In genomic region chr6:43268782-43269272, GRCh38 we compare ENCODE assay signal across 9 cellular contexts. TPM values are rescaled to one million over a fixed set of nuclear protein-coding genes. Genes with fewer than 3 reads are reported as not detected.
DNase-seq lines count a peak whose midpoint lies in the region; ATAC-seq, FAIRE-seq and TF ChIP-seq lines count a peak whose summit lies in the region.
"Had no signal": no experiment of that assay in that cellular context is flagged by ENCODE, and none has a peak within 500 bp of the region (broad histone marks: within the 10 kb centered on the region; RNA-seq: fewer than 3 reads in every experiment).

No MANE protein-coding gene starts in this region.

- no peaks in the 10 kb centered on the region for H4K20me1 ChIP-seq in GM12878 (ENCODE audit: control insufficient read depth, insufficient read depth)

- H4K91ac ChIP-seq in mesenchymal stem cell (ENCODE audit: low read length): peak overlapping the region; percentile 12

- H3K27ac ChIP-seq in GM12878 (ENCODE audit: control insufficient read depth, insufficient read depth) (no peak overlapping the region), mesenchymal stem cell (ENCODE audit: low read length, poor library complexity, severe bottlenecking) (no peak overlapping the region)

- TF ChIP-seq POLR2A in GM12878 (IDR thresholded peaks at IDR 0.05; ENCODE audit: low read depth, low read length): no peak

- no peak overlapping the region for H2BK15ac ChIP-seq in mesenchymal stem cell (ENCODE audit: low read depth, poor library complexity, severe bottlenecking)

- H2BK12ac ChIP-seq in mesenchymal stem cell (ENCODE audit: low read length in 2 of 2): no peak overlapping the region

- no peaks in the 10 kb centered on the region for H3K36me3 Mint-ChIP-seq in activated naive CD4-positive, alpha-beta T cell treated with anti-CD3 and anti-CD28 coated beads, Interleukin-2, amount 50 U/mL, for 24 hours
- no peaks in the 10 kb centered on the region for H3K36me3 Mint-ChIP-seq in activated naive CD4-positive, alpha-beta T cell treated with anti-CD3 and anti-CD28 coated beads, Interleukin-2, amount 50 U/mL, for 72 hours
- H3K36me3 Mint-ChIP-seq in type B pancreatic cell: no peaks in the 10 kb centered on the region

- 82% methylated on average over 10 of the region's 10 CpGs for WGBS in GM12878 (ENCODE audit: insufficient coverage, insufficient replicate concordance, low lambda C conversion rate, missing lambda C conversion rate)
- 90% methylated on average over 9 of the region's 10 CpGs for WGBS in mesenchymal stem cell

- H4K8ac ChIP-seq in mesenchymal stem cell (ENCODE audit: low read length): no peak overlapping the region

- FAIRE-seq in GM12878 (lab: Jason Lieb, UNC): no peak

- ATAC-seq in activated naive CD4-positive, alpha-beta T cell treated with anti-CD3 and anti-CD28 coated beads, Interleukin-2, amount 50 U/mL, for 72 hours: no peak
- ATAC-seq in GM12878: no peak

- TF ChIP-seq EP300 in GM12878 (IDR thresholded peaks at IDR 0.05; ENCODE audit: borderline replicate concordance in 1 of 2, control insufficient read depth in 1 of 2, low read depth in 2 of 2, low read length in 2 of 2): no peak

- no peak for TF ChIP-seq RAD21 in GM12878 (IDR thresholded peaks at IDR 0.05; ENCODE audit: insufficient read depth, low read depth, low read length)

- no peak overlapping the region for H3K14ac ChIP-seq in mesenchymal stem cell (ENCODE audit: low read length in 2 of 2)

- no peaks in the 10 kb centered on the region for H3K9me3 ChIP-seq in GM12878 (replicated peaks; ENCODE audit: control insufficient read depth, insufficient read depth, low read length)
- H3K9me3 ChIP-seq in mesenchymal stem cell (ENCODE audit: control insufficient read depth, low read length): no peaks in the 10 kb centered on the region
- no peaks in the 10 kb centered on the region for H3K9me3 ChIP-seq in HAP-1

- CTCF ChIA-PET in GM12878 (lab: Yijun Ruan, JAX): interaction anchor here (0.7 to 3.2 kb wide), 12 partner anchors 40 to 238 kb away, joined by 3 to 15 read pairs (median 3); partner anchors contain the start of gene CRIP3

- peak overlapping the region in 1 of 2 experiments; percentile 6 for H3K18ac ChIP-seq in mesenchymal stem cell (ENCODE audit: low read depth in 1 of 2, low read length in 2 of 2)

- peak overlapping the region; percentile 85; the same call in 1 of the 2 replicates for H3K4me2 ChIP-seq in GM12878 (ENCODE audit: control insufficient read depth, insufficient read depth)
- H3K4me2 ChIP-seq in mesenchymal stem cell (ENCODE audit: low read length, poor library complexity, severe bottlenecking): no peak overlapping the region

- H3K4me3 Mint-ChIP-seq in activated naive CD4-positive, alpha-beta T cell treated with anti-CD3 and anti-CD28 coated beads, Interleukin-2, amount 50 U/mL, for 24 hours: peak overlapping the region; percentile 71
- peak overlapping the region; percentile 44 for H3K4me3 Mint-ChIP-seq in type B pancreatic cell

- no peaks in the 10 kb centered on the region for H3K79me1 ChIP-seq in mesenchymal stem cell (replicated peaks; ENCODE audit: low read length, poor library complexity, severe bottlenecking)

- H2BK5ac ChIP-seq in mesenchymal stem cell (ENCODE audit: low read depth, low read length, poor library complexity, severe bottlenecking): no peak overlapping the region

- RAD21 ChIA-PET in GM12878 (lab: Charles Lee; ENCODE audit: unreplicated experiment): interaction anchor here (1.0 to 2.1 kb wide), 8 partner anchors 73 to 241 kb away, joined by 3 to 9 read pairs (median 4); partner anchors contain the start of gene ZNF318

- H3K9me3 Mint-ChIP-seq in activated naive CD4-positive, alpha-beta T cell treated with anti-CD3 and anti-CD28 coated beads, Interleukin-2, amount 50 U/mL, for 24 hours: no peaks in the 10 kb centered on the region
- no peaks in the 10 kb centered on the region for H3K9me3 Mint-ChIP-seq in activated naive CD4-positive, alpha-beta T cell treated with anti-CD3 and anti-CD28 coated beads, Interleukin-2, amount 50 U/mL, for 72 hours
- no peaks in the 10 kb centered on the region for H3K9me3 Mint-ChIP-seq in type B pancreatic cell

- H3K4me1 ChIP-seq in GM12878 (ENCODE audit: control insufficient read depth, insufficient read depth, low read length) (peaks cover 19% of the 10 kb centered on the region), mesenchymal stem cell (ENCODE audit: control insufficient read depth, insufficient read depth, low read depth, low read length) (peaks cover 6% of the 10 kb centered on the region), HAP-1 (peaks cover 17% of the 10 kb centered on the region)

- in situ Hi-C loops in GM12878 (cut with MboI): no loop called here
- in situ Hi-C loops in HAP-1 (cut with MboI; ENCODE audit: low sequenced_read_pairs): no loop called here

- no peak overlapping the region for H3K4me3 ChIP-seq in GM12878
- peak overlapping the region in 1 of 2 experiments; percentile 63 for H3K4me3 ChIP-seq in mesenchymal stem cell (ENCODE audit: insufficient read depth in 1 of 2, low read depth in 1 of 2, low read length in 2 of 2)
- no peak overlapping the region for H3K4me3 ChIP-seq in HAP-1
- H3K4me3 ChIP-seq: cardiac muscle cell had no signal

- H3K9ac ChIP-seq in GM12878 (ENCODE audit: control insufficient read depth, insufficient read depth, low read length) (no peak overlapping the region), mesenchymal stem cell (ENCODE audit: low read length) (no peak overlapping the region)

- H2BK120ac ChIP-seq in mesenchymal stem cell (ENCODE audit: low read depth, low read length): no peak overlapping the region

- POLR2A ChIA-PET in GM12878 (lab: Charles Lee): interaction anchor here (0.5 to 1.6 kb wide), 4 partner anchors 54 to 101 kb away, joined by 3 to 6 read pairs (median 4); partner anchors contain the start of gene ZNF318

- SMC1A ChIA-PET in GM12878 (lab: Charles Lee; ENCODE audit: uncharacterized antibody, unreplicated experiment): interaction anchor here (0.7 to 2.5 kb wide), 15 partner anchors 8 to 305 kb away, joined by 3 to 10 read pairs (median 4); partner anchors contain the start of gene CRIP3

- peaks cover 10% of the 10 kb centered on the region for H3K4me1 Mint-ChIP-seq in activated naive CD4-positive, alpha-beta T cell treated with anti-CD3 and anti-CD28 coated beads, Interleukin-2, amount 50 U/mL, for 24 hours
- H3K4me1 Mint-ChIP-seq in type B pancreatic cell (ENCODE audit: unreplicated experiment): peaks cover 38% of the 10 kb centered on the region

- intact Hi-C loops in GM12878 (cut with micrococcal nuclease; ENCODE audit: unreplicated experiment): no loop called here

- H3K27me3 ChIP-seq in GM12878 (replicated peaks in 1 of 2; ENCODE audit: control insufficient read depth in 2 of 2, insufficient read depth in 2 of 2, low read length in 1 of 2) (no peaks in the 10 kb centered on the region), mesenchymal stem cell (ENCODE audit: control insufficient read depth in 1 of 2, insufficient read depth in 1 of 2, low read length in 2 of 2) (peaks cover 62 to 86% of the 10 kb centered on the region in 2 experiments), HAP-1 (ENCODE audit: low read depth) (no peaks in the 10 kb centered on the region)

- BruUV-seq in GM12878 (replicated peaks; lab: Mats Ljungman, UMichigan): no TSS peak

- H3K36me3 ChIP-seq in GM12878 (ENCODE audit: control insufficient read depth in 2 of 2, insufficient read depth in 2 of 2, low read length in 1 of 2): no peaks in the 10 kb centered on the region
- H3K36me3 ChIP-seq in mesenchymal stem cell (ENCODE audit: control insufficient read depth in 1 of 2, insufficient read depth in 2 of 2, low read depth in 1 of 2, low read length in 2 of 2): no peaks in the 10 kb centered on the region
- H3K36me3 ChIP-seq in HAP-1 (replicated peaks): no peaks in the 10 kb centered on the region
- H3K36me3 ChIP-seq: cardiac muscle cell had no signal

- no peak overlapping the region for H3K23ac ChIP-seq in mesenchymal stem cell (ENCODE audit: low read length in 2 of 2)

- H3K4ac ChIP-seq in mesenchymal stem cell (ENCODE audit: low read depth in 1 of 2, low read length in 2 of 2): no peak overlapping the region

- peak overlapping the region; percentile 69; the same call in 1 of the 2 replicates for H2AFZ ChIP-seq in GM12878 (ENCODE audit: control insufficient read depth, low read depth, low read length)
- H2AFZ ChIP-seq in mesenchymal stem cell (ENCODE audit: low read depth, low read length): no peak overlapping the region

- H3K79me2 ChIP-seq in GM12878 (ENCODE audit: control insufficient read depth, insufficient read depth, low read length): no peaks in the 10 kb centered on the region

- no peak for TF ChIP-seq CTCF in GM12878 (IDR thresholded peaks at IDR 0.05 in 2 of 3, conservative IDR thresholded peaks at IDR 0.05 in 1 of 3; ENCODE audit: control insufficient read depth in 2 of 3, extremely low read depth in 1 of 3, insufficient read depth in 1 of 3, low read depth in 3 of 3, low read length in 3 of 3)
- no peak for TF ChIP-seq CTCF in type B pancreatic cell (conservative IDR thresholded peaks at IDR 0.05)

- H3K27me3 Mint-ChIP-seq in activated naive CD4-positive, alpha-beta T cell treated with anti-CD3 and anti-CD28 coated beads, Interleukin-2, amount 50 U/mL, for 24 hours: peaks cover 2% of the 10 kb centered on the region
- H3K27me3 Mint-ChIP-seq in type B pancreatic cell: peaks cover 39% of the 10 kb centered on the region

- H2AK5ac ChIP-seq in mesenchymal stem cell (ENCODE audit: low read length, severe bottlenecking): no peak overlapping the region

- peak overlapping the region; percentile 63 for H3K27ac Mint-ChIP-seq in activated naive CD4-positive, alpha-beta T cell treated with anti-CD3 and anti-CD28 coated beads, Interleukin-2, amount 50 U/mL, for 24 hours
- no peak overlapping the region for H3K27ac Mint-ChIP-seq in activated naive CD4-positive, alpha-beta T cell treated with anti-CD3 and anti-CD28 coated beads, Interleukin-2, amount 50 U/mL, for 72 hours
- no peak overlapping the region for H3K27ac Mint-ChIP-seq in type B pancreatic cell

- DNase-seq in activated naive CD4-positive, alpha-beta T cell treated with anti-CD3 and anti-CD28 coated beads, Interleukin-2, amount 50 U/mL, for 72 hours (ENCODE audit: low spot score in 2 of 2): no peak
- DNase-seq in GM12878 (ENCODE audit: low read depth, low spot score) (no peak), mesenchymal stem cell (no peak), type B pancreatic cell (ENCODE audit: extremely low spot score, unreplicated experiment) (no peak), CD1c-positive myeloid dendritic cell (ENCODE audit: extremely low spot score) (no peak), anterior cingulate cortex (lab: John Stamatoyannopoulos, UW) (no peak), HAP-1 (ENCODE audit: low spot score in 2 of 2) (no peak)

RNA-seq across cellular contexts. Expression of gene TTBK1, which starts 25.5 kb away (rescaled TPM):
- under 1 TPM; 0.09 to 0.37 TPM for total RNA-seq in activated naive CD4-positive, alpha-beta T cell treated with anti-CD3 and anti-CD28 coated beads, Interleukin-2, amount 50 U/mL, for 72 hours
- 0.71 and 0.78 TPM in 2 replicates for total RNA-seq in GM12878 (2013; cell fraction: nucleolus; rRNA removed)
- under 0.01 TPM in 1 of 2 replicates, not detected in the other for total RNA-seq in GM12878 (2014; rRNA removed)
- total RNA-seq in GM12878 (2014; rRNA removed; fragmentation: Illumina TruSeq; extraction: Trizol): not detected in 2 replicates
- total RNA-seq in GM12878 (2021): not detected in 2 replicates
- polyA plus RNA-seq in GM12878 (2011; ENCODE audit: low read depth): not detected
- 0.09 and 0.27 TPM in 2 replicates for polyA plus RNA-seq in GM12878 (2011; rRNA removed)
- 0.16 and 0.20 TPM in 2 replicates for polyA plus RNA-seq in GM12878 (2011; cell fraction: cytosol; rRNA removed)
- 1.1 and 1.2 TPM in 2 replicates for polyA plus RNA-seq in GM12878 (2011; cell fraction: nucleus; rRNA removed)
- polyA plus RNA-seq in GM12878 (2012): 0.04 and 0.08 TPM in 2 replicates
- not detected in 2 replicates for polyA plus RNA-seq in GM12878 (2014; fragmentation: Illumina TruSeq; extraction: Trizol)
- not detected for polyA plus RNA-seq in GM12878 (2014; fragmentation: Nextera tagmentation; extraction: Ambion mirVana)
- polyA plus RNA-seq in GM12878 (2014; rRNA removed): 0.05 and 0.06 TPM in 2 replicates
- not detected for polyA plus RNA-seq in GM12878 (2016; fragmentation: Nextera tagmentation; extraction: Ambion mirVana)
- 0.22 and 0.41 TPM in 2 replicates for polyA minus RNA-seq in GM12878 (2011; rRNA and poly(A)+ RNA removed)
- polyA minus RNA-seq in GM12878 (2011; cell fraction: cytosol; rRNA and poly(A)+ RNA removed): 0.21 TPM in 1 of 2 replicates, not detected in the other
- polyA minus RNA-seq in GM12878 (2011; cell fraction: nucleus; rRNA and poly(A)+ RNA removed): 0.29 and 0.48 TPM in 2 replicates
- not detected for polyA plus RNA-seq in mesenchymal stem cell (2013, experiment 1 of 2)
- under 0.01 TPM for polyA plus RNA-seq in mesenchymal stem cell (2013, experiment 2 of 2)
- total RNA-seq in type B pancreatic cell (ENCODE audit: low replicate concordance): 0.93 and 1.7 TPM in 2 replicates

RNA-seq across cellular contexts. Expression of gene SLC22A7, which starts 29.2 kb away (rescaled TPM):
- total RNA-seq in activated naive CD4-positive, alpha-beta T cell treated with anti-CD3 and anti-CD28 coated beads, Interleukin-2, amount 50 U/mL, for 72 hours: not detected
- not detected in 2 replicates for total RNA-seq in GM12878 (2013; cell fraction: nucleolus; rRNA removed)
- total RNA-seq in GM12878 (2014; rRNA removed): not detected in 2 replicates
- not detected in 2 replicates for total RNA-seq in GM12878 (2014; rRNA removed; fragmentation: Illumina TruSeq; extraction: Trizol)
- total RNA-seq in GM12878 (2021): 0.31 TPM in 1 of 2 replicates, not detected in the other
- not detected for polyA plus RNA-seq in GM12878 (2011; ENCODE audit: low read depth)
- polyA plus RNA-seq in GM12878 (2011; rRNA removed): not detected in 2 replicates
- not detected in 2 replicates for polyA plus RNA-seq in GM12878 (2011; cell fraction: cytosol; rRNA removed)
- polyA plus RNA-seq in GM12878 (2011; cell fraction: nucleus; rRNA removed): not detected in 2 replicates
- 0.24 and 0.50 TPM in 2 replicates for polyA plus RNA-seq in GM12878 (2012)
- not detected in 2 replicates for polyA plus RNA-seq in GM12878 (2014; fragmentation: Illumina TruSeq; extraction: Trizol)
- not detected for polyA plus RNA-seq in GM12878 (2014; fragmentation: Nextera tagmentation; extraction: Ambion mirVana)
- polyA plus RNA-seq in GM12878 (2014; rRNA removed): not detected in 2 replicates
- polyA plus RNA-seq in GM12878 (2016; fragmentation: Nextera tagmentation; extraction: Ambion mirVana): under 1 TPM in 1 of 2 experiments, not detected in 1; 0.08 TPM
- not detected in 2 replicates for polyA minus RNA-seq in GM12878 (2011; rRNA and poly(A)+ RNA removed)
- polyA minus RNA-seq in GM12878 (2011; cell fraction: cytosol; rRNA and poly(A)+ RNA removed): not detected in 2 replicates
- polyA minus RNA-seq in GM12878 (2011; cell fraction: nucleus; rRNA and poly(A)+ RNA removed): not detected in 2 replicates
- not detected for polyA plus RNA-seq in mesenchymal stem cell (2013, experiment 1 of 2)
- not detected for polyA plus RNA-seq in mesenchymal stem cell (2013, experiment 2 of 2)
- 0.12 TPM in 1 of 2 replicates, not detected in the other for total RNA-seq in type B pancreatic cell (ENCODE audit: low replicate concordance)
- total RNA-seq: cardiac muscle cell had no signal

RNA-seq across cellular contexts. Expression of gene DNPH1, which starts 39.5 kb away (rescaled TPM):
- 10 to 100 TPM; 39.3 to 73.5 TPM for total RNA-seq in activated naive CD4-positive, alpha-beta T cell treated with anti-CD3 and anti-CD28 coated beads, Interleukin-2, amount 50 U/mL, for 72 hours
- total RNA-seq in GM12878 (2013; cell fraction: nucleolus; rRNA removed): 20.6 and 20.9 TPM in 2 replicates
- total RNA-seq in GM12878 (2014; rRNA removed) (125 and 131 TPM in 2 replicates), GM12878 (2014; rRNA removed; fragmentation: Illumina TruSeq; extraction: Trizol) (29.0 and 35.0 TPM in 2 replicates), GM12878 (2021) (73.2 and 76.6 TPM in 2 replicates), type B pancreatic cell (ENCODE audit: low replicate concordance) (47.8 and 52.3 TPM in 2 replicates)
- 28.4 TPM for polyA plus RNA-seq in GM12878 (2011; ENCODE audit: low read depth)
- polyA plus RNA-seq in GM12878 (2011; rRNA removed) (42.9 and 62.2 TPM in 2 replicates), GM12878 (2014; fragmentation: Illumina TruSeq; extraction: Trizol) (6.1 and 16.9 TPM in 2 replicates), GM12878 (2014; fragmentation: Nextera tagmentation; extraction: Ambion mirVana) (10 to 100 TPM in 1 of 2 experiments, 1 to 10 TPM in 1; 7.0 to 16.5 TPM), GM12878 (2014; rRNA removed) (136 and 169 TPM in 2 replicates), GM12878 (2016; fragmentation: Nextera tagmentation; extraction: Ambion mirVana) (100 to 1,000 TPM; 105 to 117 TPM)
- polyA plus RNA-seq in GM12878 (2011; cell fraction: cytosol; rRNA removed): 109 and 151 TPM in 2 replicates
- polyA plus RNA-seq in GM12878 (2011; cell fraction: nucleus; rRNA removed): 56.1 and 56.3 TPM in 2 replicates
- 68.3 and 81.0 TPM in 2 replicates for polyA plus RNA-seq in GM12878 (2012)
- 14.1 and 18.6 TPM in 2 replicates for polyA minus RNA-seq in GM12878 (2011; rRNA and poly(A)+ RNA removed)
- polyA minus RNA-seq in GM12878 (2011; cell fraction: cytosol; rRNA and poly(A)+ RNA removed): 7.9 and 15.9 TPM in 2 replicates
- polyA minus RNA-seq in GM12878 (2011; cell fraction: nucleus; rRNA and poly(A)+ RNA removed): 10.0 and 12.2 TPM in 2 replicates
- 58.5 TPM for polyA plus RNA-seq in mesenchymal stem cell (2013, experiment 1 of 2)
- 60.4 TPM for polyA plus RNA-seq in mesenchymal stem cell (2013, experiment 2 of 2)

RNA-seq across cellular contexts. Expression of gene CRIP3, which starts 39.8 kb away (rescaled TPM):
- 1 to 10 TPM; 4.2 to 6.4 TPM for total RNA-seq in activated naive CD4-positive, alpha-beta T cell treated with anti-CD3 and anti-CD28 coated beads, Interleukin-2, amount 50 U/mL, for 72 hours
- total RNA-seq in GM12878 (2013; cell fraction: nucleolus; rRNA removed): 14.3 and 16.8 TPM in 2 replicates
- total RNA-seq in GM12878 (2014; rRNA removed): 1.6 and 2.5 TPM in 2 replicates
- total RNA-seq in GM12878 (2014; rRNA removed; fragmentation: Illumina TruSeq; extraction: Trizol): 1.7 and 1.8 TPM in 2 replicates
- 1.6 and 2.2 TPM in 2 replicates for total RNA-seq in GM12878 (2021)
- 6.4 TPM for polyA plus RNA-seq in GM12878 (2011; ENCODE audit: low read depth)
- polyA plus RNA-seq in GM12878 (2011; rRNA removed): 6.4 and 9.2 TPM in 2 replicates
- polyA plus RNA-seq in GM12878 (2011; cell fraction: cytosol; rRNA removed): 7.1 and 12.2 TPM in 2 replicates
- polyA plus RNA-seq in GM12878 (2011; cell fraction: nucleus; rRNA removed): 46.8 and 55.0 TPM in 2 replicates
- polyA plus RNA-seq in GM12878 (2012): 11.6 and 16.9 TPM in 2 replicates
- polyA plus RNA-seq in GM12878 (2014; fragmentation: Illumina TruSeq; extraction: Trizol): 1.8 and 2.8 TPM in 2 replicates
- polyA plus RNA-seq in GM12878 (2014; fragmentation: Nextera tagmentation; extraction: Ambion mirVana): 1 to 10 TPM; 1.7 to 2.3 TPM
- 2.6 and 3.8 TPM in 2 replicates for polyA plus RNA-seq in GM12878 (2014; rRNA removed)
- polyA plus RNA-seq in GM12878 (2016; fragmentation: Nextera tagmentation; extraction: Ambion mirVana): 1 to 10 TPM; 1.5 to 1.8 TPM
- polyA minus RNA-seq in GM12878 (2011; rRNA and poly(A)+ RNA removed): 7.2 and 17.1 TPM in 2 replicates
- polyA minus RNA-seq in GM12878 (2011; cell fraction: cytosol; rRNA and poly(A)+ RNA removed): 2.1 and 4.7 TPM in 2 replicates
- 11.8 and 14.3 TPM in 2 replicates for polyA minus RNA-seq in GM12878 (2011; cell fraction: nucleus; rRNA and poly(A)+ RNA removed)
- polyA plus RNA-seq in mesenchymal stem cell (2013, experiment 1 of 2): not detected
- not detected for polyA plus RNA-seq in mesenchymal stem cell (2013, experiment 2 of 2)
- 1.1 and 2.9 TPM in 2 replicates for total RNA-seq in type B pancreatic cell (ENCODE audit: low replicate concordance)
